Comparison of ENCODE assay signal across 13 cellular contexts in genomic region chr3:134937256-134938023, GRCh38.
A peak's percentile ranks its signal among the peaks of the same experiment; 100 is the strongest.
DNase-seq lines count a peak whose midpoint lies in the region; TF ChIP-seq lines count a peak whose summit lies in the region.
"Had no signal": no experiment of that assay in that cellular context is flagged by ENCODE, and none has a peak within 500 bp of the region (broad histone marks: within the 10 kb centered on the region; RNA-seq: fewer than 3 reads in every experiment).

No MANE protein-coding gene starts in this region.

- H3K4me1 Mint-ChIP-seq in brain (peaks cover 79% of the 10 kb centered on the region), neural crest cell (peaks cover 37% of the 10 kb centered on the region)

- DNase-seq in DMS53 (lab: John Stamatoyannopoulos, UW), result peak; percentile 55
- no peak for DNase-seq in DMS53 treated with DMSO at 0.1 percent for 48 hours (lab: John Stamatoyannopoulos, UW; ENCODE audit: unreplicated experiment)
- DNase-seq in NCI-H2029 (lab: John Stamatoyannopoulos, UW), result peak; percentile 68
- DNase-seq in neural crest cell (ENCODE audit: low read depth, low spot score), result peak; percentile 52
- DNase-seq in HuH-7 (ENCODE audit: low spot score), result no peak
- no peak for DNase-seq in HCEC 1CT
- no peak for DNase-seq in activated CD4-positive, alpha-beta T cell treated with anti-CD3 and anti-CD28 coated beads for 48 hours
- DNase-seq: activated CD4-positive, alpha-beta T cell treated with anti-CD3 and anti-CD28 coated beads, Interleukin-2, amount 50 U/mL, for 48 hours; activated effector memory CD4-positive, alpha-beta T cell treated with anti-CD3 and anti-CD28 coated beads, Interleukin-2, amount 50 U/mL, for 16 hours; effector memory CD8-positive, alpha-beta T cell; ovary; T1000 had no signal

- H3K4me3 Mint-ChIP-seq in brain (peak overlapping the region in 3 of 5 experiments; percentile 44 to 68 (median 53)), neural crest cell (peak overlapping the region; percentile 47)
- H3K4me3 Mint-ChIP-seq: effector memory CD8-positive, alpha-beta T cell had no signal

- H3K27ac Mint-ChIP-seq in brain (peak overlapping the region; percentile 57 to 99 (median 90)), neural crest cell (ENCODE audit: unreplicated experiment) (no peak overlapping the region)
- H3K27ac Mint-ChIP-seq: effector memory CD8-positive, alpha-beta T cell had no signal

- H3K9me3 Mint-ChIP-seq in brain (peaks cover 0 to 4% (median 0%) of the 10 kb centered on the region in 5 experiments), neural crest cell (peaks cover 2% of the 10 kb centered on the region)

- H3K36me3 Mint-ChIP-seq in brain (no peaks in the 10 kb centered on the region), neural crest cell (ENCODE audit: low read depth) (peaks cover 7% of the 10 kb centered on the region)

- no peaks in the 10 kb centered on the region for H3K27me3 Mint-ChIP-seq in brain
- H3K27me3 Mint-ChIP-seq in neural crest cell (ENCODE audit: low read depth), result peaks cover 6% of the 10 kb centered on the region

- no peak for TF ChIP-seq CTCF in brain (conservative IDR thresholded peaks at IDR 0.05)
- TF ChIP-seq CTCF in neural crest cell (conservative IDR thresholded peaks at IDR 0.05), result no peak

Comparison
In these comparisons a context has a peak if more than half of its experiments do, and no peak if none do; other contexts are left out.
1. DNase-seq: peak in DMS53 (single experiment), NCI-H2029 (single experiment) and neural crest cell (single experiment); none in DMS53 treated with DMSO at 0.1 percent for 48 hours (single experiment), HuH-7 (single experiment), HCEC 1CT (single experiment) and activated CD4-positive, alpha-beta T cell treated with anti-CD3 and anti-CD28 coated beads for 48 hours (single experiment).